ENCODE assay signal across 8 cellular contexts in genomic region chr15:80977627-80978036, GRCh38. TPM values are rescaled to one million over a fixed set of nuclear protein-coding genes. Genes with fewer than 3 reads are reported as not detected.
DNase-seq lines count a peak whose midpoint lies in the region; ATAC-seq and TF ChIP-seq lines count a peak whose summit lies in the region.

No MANE protein-coding gene starts in this region.

- H3K9me3 ChIP-seq in A673 (ENCODE audit: low read depth, low read length, poor library complexity, severe bottlenecking) (no peaks in the 10 kb centered on the region), cardiac muscle cell (ENCODE audit: low read depth) (no peaks in the 10 kb centered on the region), gastrocnemius medialis (no peaks in the 10 kb centered on the region)

- peaks cover 45% of the 10 kb centered on the region for H3K4me1 Mint-ChIP-seq in activated naive CD8-positive, alpha-beta T cell treated with anti-CD3 and anti-CD28 coated beads for 36 hours

- H3K27ac ChIP-seq in A673 (ENCODE audit: low read depth, low read length, poor library complexity, severe bottlenecking) (no peak overlapping the region), cardiac muscle cell (no peak overlapping the region), gastrocnemius medialis (no peak overlapping the region)

- TF ChIP-seq CTCF in A673 (conservative IDR thresholded peaks at IDR 0.05; ENCODE audit: low read depth, low read length) = peak; percentile 57
- TF ChIP-seq CTCF in GM13976 (IDR thresholded peaks at IDR 0.05; ENCODE audit: borderline replicate concordance, control extremely low read depth, extremely low read depth, insufficient read depth, missing control alignments) = peak; percentile 40
- TF ChIP-seq CTCF in cardiac muscle cell (IDR thresholded peaks at IDR 0.05; ENCODE audit: low read depth, low read length) = peak; percentile 51
- peak in 4 of 5 experiments; percentile 31 to 54 (median 51) for TF ChIP-seq CTCF in gastrocnemius medialis (IDR thresholded peaks at IDR 0.05 in 4 of 5, conservative IDR thresholded peaks at IDR 0.05 in 1 of 5)

- H3K4me1 ChIP-seq in A673 (ENCODE audit: insufficient read depth, low read length, poor library complexity, severe bottlenecking) (peaks cover 10% of the 10 kb centered on the region), cardiac muscle cell (ENCODE audit: low read depth) (no peaks in the 10 kb centered on the region), gastrocnemius medialis (peaks cover 0 to 5% of the 10 kb centered on the region in 2 donors)

- peaks cover 37% of the 10 kb centered on the region for H3K36me3 Mint-ChIP-seq in activated naive CD8-positive, alpha-beta T cell treated with anti-CD3 and anti-CD28 coated beads for 36 hours

- H3K4me3 ChIP-seq in A673 (ENCODE audit: low read depth, low read length, poor library complexity, severe bottlenecking) = no peak overlapping the region
- H3K4me3 ChIP-seq in cardiac muscle cell = no peak overlapping the region
- no peak overlapping the region for H3K4me3 ChIP-seq in gastrocnemius medialis

- BruUV-seq in A673 (replicated peaks; lab: Mats Ljungman, UMichigan) = no TSS peak

- H3K9me3 Mint-ChIP-seq in activated naive CD8-positive, alpha-beta T cell treated with anti-CD3 and anti-CD28 coated beads for 36 hours = no peaks in the 10 kb centered on the region

- peak; percentile 53 to 65 for ATAC-seq in gastrocnemius medialis
- no peak for ATAC-seq in GM21367 (IDR thresholded peaks at IDR 0.05; ENCODE audit: unreplicated experiment)

- H3K27ac Mint-ChIP-seq in activated naive CD8-positive, alpha-beta T cell treated with anti-CD3 and anti-CD28 coated beads for 36 hours = peak overlapping the region; percentile 65

- in situ Hi-C loops in GM13976 (cut with MboI; ENCODE audit: low sequenced_read_pairs, unreplicated experiment) (loop anchor here (10.0 to 25.0 kb wide), 2 partner anchors 285 to 523 kb away; no protein-coding TSS in a partner anchor), gastrocnemius medialis (cut with MboI; ENCODE audit: low sequenced_read_pairs in 4 of 4) (loop anchor here in 3 of 4 donors (5.0 to 25.0 kb wide), 5 partner anchors 137 to 523 kb away; no protein-coding TSS in a partner anchor)

- intact Hi-C loops in A673 (cut with micrococcal nuclease; ENCODE audit: unreplicated experiment) (loop anchor here (1.0 kb wide), 1 partner anchor 289 kb away; no protein-coding TSS in a partner anchor), gastrocnemius medialis (cut with DNase I; ENCODE audit: low total_unique reads) (loop anchor here (5.0 kb wide), 1 partner anchor 290 kb away; no protein-coding TSS in a partner anchor)

- DNase-seq in A673 (ENCODE audit: low spot score) = peak; percentile 55
- no peak for DNase-seq in GM13976 (ENCODE audit: low spot score)
- DNase-seq in NOMO-1 treated with dmso at 0.1 percent for 144 hours (lab: John Stamatoyannopoulos, UW; ENCODE audit: unreplicated experiment) = peak; percentile 58
- peak; percentile 40 for DNase-seq in activated naive CD8-positive, alpha-beta T cell treated with anti-CD3 and anti-CD28 coated beads for 36 hours
- DNase-seq in cardiac muscle cell (ENCODE audit: low read depth in 1 of 2, low spot score in 1 of 2) = peak; percentile 57 to 78
- peak in 1 of 2 donors; percentile 33 for DNase-seq in gastrocnemius medialis
- no peak for DNase-seq in NCI-H226

- H3K27me3 Mint-ChIP-seq in activated naive CD8-positive, alpha-beta T cell treated with anti-CD3 and anti-CD28 coated beads for 36 hours = no peaks in the 10 kb centered on the region

- H3K36me3 ChIP-seq in A673 (ENCODE audit: insufficient read depth, low read length, poor library complexity, severe bottlenecking) (peaks cover 33% of the 10 kb centered on the region), cardiac muscle cell (peaks cover 3% of the 10 kb centered on the region), gastrocnemius medialis (peaks cover 0 to 28% of the 10 kb centered on the region in 2 donors)

- POLR2A ChIA-PET in A673 (lab: Charles Lee; ENCODE audit: low non-redundant PET) = no interaction called here

- CTCF ChIA-PET in A673 (lab: Charles Lee) = interaction anchor here (0.6 to 2.3 kb wide), 2 partner anchors 264 to 289 kb away, joined by 3 to 13 read pairs; no protein-coding TSS in a partner anchor

- H3K27me3 ChIP-seq in A673 (replicated peaks; ENCODE audit: insufficient read depth, low read depth, low read length, poor library complexity) (no peaks in the 10 kb centered on the region), cardiac muscle cell (no peaks in the 10 kb centered on the region), gastrocnemius medialis (no peaks in the 10 kb centered on the region)

- no peak for TF ChIP-seq POLR2A in gastrocnemius medialis (IDR thresholded peaks at IDR 0.05)

- no peak overlapping the region for H3K4me3 Mint-ChIP-seq in activated naive CD8-positive, alpha-beta T cell treated with anti-CD3 and anti-CD28 coated beads for 36 hours

RNA-seq across cellular contexts. Expression of gene MESD, which starts 12.0 kb away (rescaled TPM):
- total RNA-seq in A673 (2021) (25.7 and 28.1 TPM in 2 replicates), cardiac muscle cell (19.1 and 20.1 TPM in 2 replicates), gastrocnemius medialis (1 to 10 TPM; 5.5 to 7.9 (median 6.6) TPM)
- total RNA-seq in activated naive CD8-positive, alpha-beta T cell treated with anti-CD3 and anti-CD28 coated beads for 36 hours = 10 to 100 TPM; 20.7 to 21.0 TPM
- 25.3 and 35.8 TPM in 2 replicates for polyA plus RNA-seq in cardiac muscle cell

RNA-seq across cellular contexts. Expression of gene TLNRD1, which starts 23.1 kb away (rescaled TPM):
- total RNA-seq in A673 (2021) (21.0 and 21.8 TPM in 2 replicates), cardiac muscle cell (29.2 and 41.8 TPM in 2 replicates), gastrocnemius medialis (1 to 10 TPM; 1.9 to 8.1 (median 3.3) TPM)
- total RNA-seq in activated naive CD8-positive, alpha-beta T cell treated with anti-CD3 and anti-CD28 coated beads for 36 hours = 10 to 100 TPM; 28.2 to 29.9 TPM
- 14.4 and 25.3 TPM in 2 replicates for polyA plus RNA-seq in cardiac muscle cell

Comparison
In these comparisons a context has a peak if more than half of its experiments do, and no peak if none do; other contexts are left out.
1. DNase-seq: peak in A673 (single experiment), NOMO-1 treated with dmso at 0.1 percent for 144 hours (single experiment), activated naive CD8-positive, alpha-beta T cell treated with anti-CD3 and anti-CD28 coated beads for 36 hours (single experiment) and cardiac muscle cell (2 of 2); none in GM13976 (single experiment) and NCI-H226 (single experiment).
2. Peak in every context shown above with its lines, with median percentiles within 50 percentile points of each other: CTCF ChIP-seq.